1 cellular context compared by ENCODE assay signal in genomic region chr10:60396766-60397165, GRCh38.
TF ChIP-seq lines count a peak whose summit lies in the region.

No MANE protein-coding gene starts in this region.

TF ChIP-seq in SK-N-SH, 30 proteins besides CTCF, POLR2A, EP300 and RAD21 (continued from another document):
- TF ChIP-seq REST (IDR thresholded peaks at IDR 0.05; ENCODE audit: low read depth, low read length) (no peak), RFX5 (IDR thresholded peaks at IDR 0.05; ENCODE audit: low read length) (no peak), USF2 (IDR thresholded peaks at IDR 0.05; ENCODE audit: borderline replicate concordance, low read depth, low read length) (no peak), CHD2 (IDR thresholded peaks at IDR 0.05; ENCODE audit: low read length, partially characterized antibody) (no peak), TEAD4 (IDR thresholded peaks at IDR 0.05; ENCODE audit: borderline replicate concordance, insufficient read depth) (no peak), NFIC (IDR thresholded peaks at IDR 0.05; ENCODE audit: borderline replicate concordance) (no peak), USF1 (IDR thresholded peaks at IDR 0.05; ENCODE audit: borderline replicate concordance, low read depth) (no peak)
